Comparison of ENCODE assay signal across 14 cellular contexts in the genomic region with DNA sequence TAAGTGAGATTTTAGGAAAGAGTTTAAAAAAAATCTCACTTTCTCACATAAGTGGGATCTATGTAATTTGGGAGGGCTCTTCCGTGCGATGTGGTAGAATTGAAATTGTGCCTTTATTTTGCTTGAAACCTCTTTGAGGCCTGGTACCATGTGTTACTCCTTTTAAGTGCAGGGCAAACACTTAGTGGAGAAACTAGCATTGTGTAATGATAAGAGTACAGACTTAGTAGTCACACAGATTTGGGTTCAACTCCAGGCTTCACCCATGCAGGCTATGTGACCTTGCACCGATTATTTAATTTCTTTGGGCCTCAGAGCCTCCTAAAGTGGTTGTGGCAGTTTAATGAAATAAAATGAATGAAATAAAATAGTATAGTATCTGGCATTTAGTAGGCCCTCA. TPM values are rescaled to one million over a fixed set of nuclear protein-coding genes. Genes with fewer than 3 reads are reported as not detected.
DNase-seq lines count a peak whose midpoint lies in the region; ATAC-seq and TF ChIP-seq lines count a peak whose summit lies in the region.
"Had no signal": no experiment of that assay in that cellular context is flagged by ENCODE, and none has a peak within 500 bp of the region (broad histone marks: within the 10 kb centered on the region; RNA-seq: fewer than 3 reads in every experiment).

No MANE protein-coding gene starts in this region.

- H3K27me3 ChIP-seq in breast epithelium (no peaks in the 10 kb centered on the region), hepatocyte (no peaks in the 10 kb centered on the region)
- H3K27me3 ChIP-seq: heart left ventricle, transverse colon had no signal

- ATAC-seq in activated B cell treated with CpG ODN at 0.5 μM for 24 hours (ENCODE audit: low read depth), result no peak
- ATAC-seq in GM19351 (IDR thresholded peaks at IDR 0.05; ENCODE audit: unreplicated experiment), result no peak
- ATAC-seq: heart left ventricle had no signal

- H3K4me1 Mint-ChIP-seq in MCF 10A (ENCODE audit: insufficient read depth, unreplicated experiment) (peaks cover 14% of the 10 kb centered on the region), activated B cell treated with CpG ODN at 0.5 μM for 24 hours (peaks cover 24% of the 10 kb centered on the region), type B pancreatic cell (ENCODE audit: unreplicated experiment) (peaks cover 10% of the 10 kb centered on the region), CD14-positive monocyte (peaks cover 22% of the 10 kb centered on the region)

- H3K27me3 Mint-ChIP-seq in MCF 10A (ENCODE audit: insufficient read depth, unreplicated experiment) (no peaks in the 10 kb centered on the region), activated B cell treated with CpG ODN at 0.5 μM for 24 hours (no peaks in the 10 kb centered on the region), type B pancreatic cell (no peaks in the 10 kb centered on the region), CD14-positive monocyte (ENCODE audit: low read depth in 3 of 3) (peaks cover 0 to 3% (median 1%) of the 10 kb centered on the region in 3 donors)

- H3K36me3 ChIP-seq in breast epithelium, result no peaks in the 10 kb centered on the region
- no peaks in the 10 kb centered on the region for H3K36me3 ChIP-seq in hepatocyte (replicated peaks; ENCODE audit: insufficient read depth, low read depth)

- no peak for DNase-seq in MCF 10A (ENCODE audit: unreplicated experiment)
- DNase-seq in breast epithelium (ENCODE audit: low spot score in 2 of 2), result no peak
- DNase-seq in activated B cell treated with CpG ODN at 0.5 μM for 24 hours, result no peak
- no peak for DNase-seq in hepatocyte (ENCODE audit: low spot score)
- no peak for DNase-seq in type B pancreatic cell (ENCODE audit: extremely low spot score, unreplicated experiment)
- DNase-seq in cortex of kidney (lab: John Stamatoyannopoulos, UW), result no peak
- DNase-seq in CD14-positive monocyte (ENCODE audit: low spot score), result no peak
- DNase-seq: erythroblast, heart left ventricle, NCI-H1092, NCI-H226, retina, transverse colon had no signal

- 91% methylated on average over 3 of the region's 3 CpGs for WGBS in hepatocyte (ENCODE audit: low lambda C conversion rate, missing lambda C conversion rate)

- no peaks in the 10 kb centered on the region for H3K9me3 Mint-ChIP-seq in MCF 10A (ENCODE audit: unreplicated experiment)
- no peaks in the 10 kb centered on the region for H3K9me3 Mint-ChIP-seq in activated B cell treated with CpG ODN at 0.5 μM for 24 hours
- no peaks in the 10 kb centered on the region for H3K9me3 Mint-ChIP-seq in type B pancreatic cell
- peaks cover 0 to 3% (median 0%) of the 10 kb centered on the region in 7 donors for H3K9me3 Mint-ChIP-seq in CD14-positive monocyte

- H3K27ac Mint-ChIP-seq in MCF 10A (ENCODE audit: low read depth, unreplicated experiment), result peak overlapping the region; percentile 97
- H3K27ac Mint-ChIP-seq in activated B cell treated with CpG ODN at 0.5 μM for 24 hours, result peak overlapping the region; percentile 7
- H3K27ac Mint-ChIP-seq in type B pancreatic cell, result no peak overlapping the region
- H3K27ac Mint-ChIP-seq in CD14-positive monocyte, result no peak overlapping the region

- intact Hi-C loops in MCF 10A (cut with micrococcal nuclease), result no loop called here
- intact Hi-C loops in breast epithelium (cut with DNase I; ENCODE audit: low total_unique reads), result no loop called here
- intact Hi-C loops in activated B cell treated with CpG ODN at 0.5 μM for 24 hours (cut with micrococcal nuclease), result loop anchor here (5.0 kb wide), 1 partner anchor 330 kb away; a partner anchor contains a TSS
- intact Hi-C loops in CD14-positive monocyte (cut with micrococcal nuclease), result loop anchor here (5.0 kb wide), 2 partner anchors 105 to 245 kb away; a partner anchor contains a TSS

- H3K4me3 Mint-ChIP-seq in MCF 10A (ENCODE audit: unreplicated experiment) (peak overlapping the region; percentile 92), activated B cell treated with CpG ODN at 0.5 μM for 24 hours (peak overlapping the region; percentile 11), type B pancreatic cell (peak overlapping the region; percentile 73), CD14-positive monocyte (no peak overlapping the region)

- peaks cover 0 to 6% of the 10 kb centered on the region in 2 donors for H3K4me1 ChIP-seq in breast epithelium
- H3K4me1 ChIP-seq in hepatocyte (ENCODE audit: insufficient read depth), result peaks cover 14% of the 10 kb centered on the region

- peak overlapping the region; percentile 83 for H3K4me2 ChIP-seq in hepatocyte

- TF ChIP-seq CTCF in MCF 10A (IDR thresholded peaks at IDR 0.05; ENCODE audit: unreplicated experiment), result no peak
- TF ChIP-seq CTCF in breast epithelium (IDR thresholded peaks at IDR 0.05), result no peak
- TF ChIP-seq CTCF in activated B cell treated with CpG ODN at 0.5 μM for 24 hours (IDR thresholded peaks at IDR 0.05), result no peak
- no peak for TF ChIP-seq CTCF in hepatocyte (IDR thresholded peaks at IDR 0.05; ENCODE audit: poor library complexity)
- TF ChIP-seq CTCF in type B pancreatic cell (conservative IDR thresholded peaks at IDR 0.05), result no peak
- TF ChIP-seq CTCF in CD14-positive monocyte (IDR thresholded peaks at IDR 0.05), result no peak

- H3K4me3 ChIP-seq in breast epithelium (no peak overlapping the region), hepatocyte (no peak overlapping the region)

- H3K27ac ChIP-seq in breast epithelium (no peak overlapping the region), hepatocyte (no peak overlapping the region)
- H3K27ac ChIP-seq: heart left ventricle had no signal

- POLR2A ChIA-PET in MCF 10A (lab: Yijun Ruan, JAX), result interaction anchor here (0.5 to 4.7 kb wide), 4 partner anchors 23 to 104 kb away, joined by 4 to 67 read pairs (median 31); a partner anchor contains a TSS
- POLR2A ChIA-PET in activated B cell treated with CpG ODN at 0.5 μM for 24 hours (lab: Charles Lee), result interaction anchor here (0.6 to 4.4 kb wide), 3 partner anchors 22 to 105 kb away, joined by 5 to 57 read pairs (median 6); a partner anchor contains a TSS

- H3K9me2 ChIP-seq in hepatocyte (replicated peaks; ENCODE audit: insufficient read depth), result no peaks in the 10 kb centered on the region

- H3K36me3 Mint-ChIP-seq in MCF 10A (ENCODE audit: insufficient read depth, unreplicated experiment) (peaks cover 70% of the 10 kb centered on the region), activated B cell treated with CpG ODN at 0.5 μM for 24 hours (ENCODE audit: low read depth) (peaks cover 66% of the 10 kb centered on the region), type B pancreatic cell (peaks cover 17% of the 10 kb centered on the region), CD14-positive monocyte (peaks cover 43 to 55% of the 10 kb centered on the region in 2 donors)

- H3K9me3 ChIP-seq in breast epithelium (no peaks in the 10 kb centered on the region), hepatocyte (ENCODE audit: low read depth) (no peaks in the 10 kb centered on the region)
- H3K9me3 ChIP-seq: heart left ventricle, transverse colon had no signal

- no TSS peak for BruUV-seq in MCF 10A (replicated peaks; lab: Mats Ljungman, UMichigan)

- CTCF ChIA-PET in MCF 10A (lab: Yijun Ruan, JAX), result interaction anchor here (0.6 to 0.7 kb wide), 2 partner anchors 105 to 270 kb away, joined by 3 read pairs; no protein-coding TSS in a partner anchor
- CTCF ChIA-PET in activated B cell treated with CpG ODN at 0.5 μM for 24 hours (lab: Charles Lee), result no interaction called here

- H4K20me1 ChIP-seq in hepatocyte (ENCODE audit: insufficient read depth, poor library complexity, severe bottlenecking), result peaks cover 16% of the 10 kb centered on the region

- TF ChIP-seq POLR2A in breast epithelium (IDR thresholded peaks at IDR 0.05), result no peak

- H3K79me2 ChIP-seq in hepatocyte, result peaks cover 27% of the 10 kb centered on the region

- H2AFZ ChIP-seq in hepatocyte, result no peak overlapping the region

RNA-seq across cellular contexts. Expression of a gene that starts 2.4 kb away (rescaled TPM):
- total RNA-seq in MCF 10A (2022), result 221 and 261 TPM in 2 replicates
- total RNA-seq in breast epithelium, result 100 to 1,000 TPM; 102 to 139 (median 138) TPM
- total RNA-seq in activated B cell treated with CpG ODN at 0.5 μM for 24 hours, result 178 and 182 TPM in 2 replicates
- total RNA-seq in hepatocyte, result 232 and 250 TPM in 2 replicates
- 215 and 235 TPM in 2 replicates for polyA plus RNA-seq in hepatocyte
- 182 and 209 TPM in 2 replicates for total RNA-seq in type B pancreatic cell (ENCODE audit: low replicate concordance)
- polyA plus RNA-seq in CD14-positive monocyte, result 100 to 1,000 TPM; 406 to 421 TPM

RNA-seq across cellular contexts. Expression of a gene that starts 22.7 kb away (rescaled TPM):
- 1.9 and 2.3 TPM in 2 replicates for total RNA-seq in MCF 10A (2022)
- total RNA-seq in breast epithelium, result 1 to 10 TPM; 1.4 to 4.3 (median 3.1) TPM
- 1.3 TPM in 2 replicates for total RNA-seq in activated B cell treated with CpG ODN at 0.5 μM for 24 hours
- 1.9 and 3.1 TPM in 2 replicates for total RNA-seq in hepatocyte
- 1.1 and 1.5 TPM in 2 replicates for polyA plus RNA-seq in hepatocyte
- 2.3 and 11.5 TPM in 2 replicates for total RNA-seq in type B pancreatic cell (ENCODE audit: low replicate concordance)
- polyA plus RNA-seq in CD14-positive monocyte, result not detected

RNA-seq across cellular contexts. Expression of a gene that starts 35.3 kb away (rescaled TPM):
- total RNA-seq in MCF 10A (2022) (1.2 and 1.3 TPM in 2 replicates), breast epithelium (10 to 100 TPM in 2 of 3 donors, 1 to 10 TPM in 1; 8.6 to 14.7 (median 10.9) TPM), activated B cell treated with CpG ODN at 0.5 μM for 24 hours (0.10 and 0.53 TPM in 2 replicates), hepatocyte (1.7 and 3.6 TPM in 2 replicates), type B pancreatic cell (ENCODE audit: low replicate concordance) (3.3 and 6.8 TPM in 2 replicates)
- polyA plus RNA-seq in hepatocyte (1.6 and 2.8 TPM in 2 replicates), CD14-positive monocyte (not detected)

Comparison
In these comparisons a context has a peak if more than half of its experiments do, and no peak if none do; other contexts are left out.
1. H3K27ac Mint-ChIP-seq: peak in MCF 10A (single experiment) and activated B cell treated with CpG ODN at 0.5 μM for 24 hours (single experiment); none in type B pancreatic cell (single experiment) and CD14-positive monocyte (0 of 7).
2. H3K4me3 Mint-ChIP-seq: peak in MCF 10A (single experiment), activated B cell treated with CpG ODN at 0.5 μM for 24 hours (single experiment) and type B pancreatic cell (single experiment); none in CD14-positive monocyte (0 of 2).
3. intact Hi-C loops: an anchor here in activated B cell treated with CpG ODN at 0.5 μM for 24 hours (5.0 kb wide) and CD14-positive monocyte (5.0 kb wide); none called in MCF 10A and breast epithelium.